Comparison of ENCODE assay signal across 30 cellular contexts in genomic region chr6:131682427-131682826, GRCh38. TPM values are rescaled to one million over a fixed set of nuclear protein-coding genes. Genes with fewer than 3 reads are reported as not detected.
DNase-seq lines count a peak whose midpoint lies in the region; ATAC-seq and TF ChIP-seq lines count a peak whose summit lies in the region.
"Had no signal": no experiment of that assay in that cellular context is flagged by ENCODE, and none has a peak within 500 bp of the region (broad histone marks: within the 10 kb centered on the region; RNA-seq: fewer than 3 reads in every experiment).

No MANE protein-coding gene starts in this region.

- no peak overlapping the region for H3K14ac ChIP-seq in IMR-90 (replicated peaks; ENCODE audit: low read depth, low read length)

- no peak overlapping the region for H3K9ac ChIP-seq in IMR-90 (ENCODE audit: low read depth, low read length)

- H3K27me3 Mint-ChIP-seq in activated T-helper 2 cell treated with anti-CD3 and anti-CD28 coated beads, Interferon-gamma antibody, Interleukin-2, Interleukin-4, amounts not matched to agents 10 μg/mL and 5 μg/mL and 100 μg/mL, durations not matched to agents 14 hours and 24 hours and 36 hours (ENCODE audit: low read depth), result no peaks in the 10 kb centered on the region
- H3K27me3 Mint-ChIP-seq in Calu3 (ENCODE audit: unreplicated experiment), result peaks cover 7% of the 10 kb centered on the region
- H3K27me3 Mint-ChIP-seq in activated T-helper 1 cell treated with anti-CD3 and anti-CD28 coated beads, Interleukin-12 subunit alpha, Interleukin-12 subunit beta, Interleukin-2, Interleukin-4 antibody, amounts not matched to agents 30 ng/mL and 10 ng/mL and 1 ng/mL, durations not matched to agents 14 hours and 24 hours and 36 hours (ENCODE audit: insufficient read depth), result peaks cover 3% of the 10 kb centered on the region
- peaks cover 0 to 2% (median 0%) of the 10 kb centered on the region in 5 donors for H3K27me3 Mint-ChIP-seq in naive thymus-derived CD8-positive, alpha-beta T cell
- H3K27me3 Mint-ChIP-seq: activated naive CD4-positive, alpha-beta T cell treated with anti-CD3 and anti-CD28 coated beads, Interleukin-2, amount 50 U/mL, for 24 hours; activated T-helper 17 cell treated with anti-CD3 and anti-CD28 coated beads, Interleukin-2, amount 50 U/mL, for 72 hours; dendritic cell treated with granulocyte-macrophage colony-stimulating factor and Interleukin-4, amounts not matched to agents 40 ng/mL and 50 ng/mL, for 4 days had no signal

- H3K36me3 Mint-ChIP-seq in activated T-helper 2 cell treated with anti-CD3 and anti-CD28 coated beads, Interferon-gamma antibody, Interleukin-2, Interleukin-4, amounts not matched to agents 10 μg/mL and 5 μg/mL and 100 μg/mL, durations not matched to agents 14 hours and 24 hours and 36 hours (ENCODE audit: low read depth), result peaks cover 66% of the 10 kb centered on the region
- H3K36me3 Mint-ChIP-seq in Calu3 (ENCODE audit: insufficient read depth, unreplicated experiment), result no peaks in the 10 kb centered on the region
- no peaks in the 10 kb centered on the region for H3K36me3 Mint-ChIP-seq in activated T-helper 1 cell treated with anti-CD3 and anti-CD28 coated beads, Interleukin-12 subunit alpha, Interleukin-12 subunit beta, Interleukin-2, Interleukin-4 antibody, amounts not matched to agents 30 ng/mL and 10 ng/mL and 1 ng/mL, durations not matched to agents 14 hours and 24 hours and 36 hours (ENCODE audit: low read depth)
- H3K36me3 Mint-ChIP-seq in naive thymus-derived CD8-positive, alpha-beta T cell, result peaks cover 0 to 4% (median 2%) of the 10 kb centered on the region in 3 donors
- H3K36me3 Mint-ChIP-seq: activated naive CD4-positive, alpha-beta T cell treated with anti-CD3 and anti-CD28 coated beads, Interleukin-2, amount 50 U/mL, for 24 hours had no signal

- no peak overlapping the region for H2AK5ac ChIP-seq in IMR-90 (ENCODE audit: low read depth, low read length)

- peaks cover 43% of the 10 kb centered on the region for H3K4me1 Mint-ChIP-seq in activated T-helper 2 cell treated with anti-CD3 and anti-CD28 coated beads, Interferon-gamma antibody, Interleukin-2, Interleukin-4, amounts not matched to agents 10 μg/mL and 5 μg/mL and 100 μg/mL, durations not matched to agents 14 hours and 24 hours and 36 hours (ENCODE audit: low read depth)
- H3K4me1 Mint-ChIP-seq in Calu3 (ENCODE audit: low read depth, unreplicated experiment), result no peaks in the 10 kb centered on the region
- H3K4me1 Mint-ChIP-seq in activated T-helper 1 cell treated with anti-CD3 and anti-CD28 coated beads, Interleukin-12 subunit alpha, Interleukin-12 subunit beta, Interleukin-2, Interleukin-4 antibody, amounts not matched to agents 30 ng/mL and 10 ng/mL and 1 ng/mL, durations not matched to agents 14 hours and 24 hours and 36 hours (ENCODE audit: low read depth), result peaks cover 16% of the 10 kb centered on the region
- H3K4me1 Mint-ChIP-seq in naive thymus-derived CD8-positive, alpha-beta T cell, result peaks cover 0 to 19% (median 0%) of the 10 kb centered on the region in 4 donors
- H3K4me1 Mint-ChIP-seq: activated naive CD4-positive, alpha-beta T cell treated with anti-CD3 and anti-CD28 coated beads, Interleukin-2, amount 50 U/mL, for 24 hours; activated T-helper 17 cell treated with anti-CD3 and anti-CD28 coated beads, Interleukin-2, amount 50 U/mL, for 72 hours had no signal

- peaks cover 8% of the 10 kb centered on the region for H3K9me3 Mint-ChIP-seq in activated T-helper 2 cell treated with anti-CD3 and anti-CD28 coated beads, Interferon-gamma antibody, Interleukin-2, Interleukin-4, amounts not matched to agents 10 μg/mL and 5 μg/mL and 100 μg/mL, durations not matched to agents 14 hours and 24 hours and 36 hours
- no peaks in the 10 kb centered on the region for H3K9me3 Mint-ChIP-seq in Calu3 (ENCODE audit: low read depth, unreplicated experiment)
- no peaks in the 10 kb centered on the region for H3K9me3 Mint-ChIP-seq in activated T-helper 1 cell treated with anti-CD3 and anti-CD28 coated beads, Interleukin-12 subunit alpha, Interleukin-12 subunit beta, Interleukin-2, Interleukin-4 antibody, amounts not matched to agents 30 ng/mL and 10 ng/mL and 1 ng/mL, durations not matched to agents 14 hours and 24 hours and 36 hours
- H3K9me3 Mint-ChIP-seq in naive thymus-derived CD8-positive, alpha-beta T cell, result no peaks in the 10 kb centered on the region
- H3K9me3 Mint-ChIP-seq: activated CD4-positive, alpha-beta memory T cell treated with anti-CD3 and anti-CD28 coated beads, Interleukin-2, amount 10 ng/mL, durations not matched to agents 7 days and 5 days; activated naive CD4-positive, alpha-beta T cell treated with anti-CD3 and anti-CD28 coated beads, Interleukin-2, amount 50 U/mL, for 24 hours; activated T-helper 17 cell treated with anti-CD3 and anti-CD28 coated beads, Interleukin-2, amount 50 U/mL, for 72 hours; dendritic cell treated with granulocyte-macrophage colony-stimulating factor and Interleukin-4, amounts not matched to agents 40 ng/mL and 50 ng/mL, for 4 days; endodermal cell had no signal

- no CpG with 5 or more reads among the region's 2 CpGs for WGBS in IMR-90 (ENCODE audit: extremely low coverage in 2 of 2, insufficient read length in 1 of 2), 2 experiments

- intact Hi-C loops in IMR-90 (cut with micrococcal nuclease) (loop anchor here (5.0 kb wide), 1 partner anchor 585 kb away; no protein-coding TSS in a partner anchor), Calu3 (cut with micrococcal nuclease; ENCODE audit: unreplicated experiment) (no loop called here)
- intact Hi-C loops in activated T-helper 2 cell treated with anti-CD3 and anti-CD28 coated beads, Interferon-gamma antibody, Interleukin-2, Interleukin-4, amounts not matched to agents 10 μg/mL and 5 μg/mL and 100 μg/mL, durations not matched to agents 14 hours and 24 hours and 36 hours (cut with micrococcal nuclease), result loop anchor here (10.0 kb wide), 1 partner anchor 812 kb away; no protein-coding TSS in a partner anchor
- intact Hi-C loops in activated T-helper 1 cell treated with anti-CD3 and anti-CD28 coated beads, Interleukin-12 subunit alpha, Interleukin-12 subunit beta, Interleukin-2, Interleukin-4 antibody, amounts not matched to agents 30 ng/mL and 10 ng/mL and 1 ng/mL, durations not matched to agents 14 hours and 24 hours and 36 hours (cut with micrococcal nuclease), result loop anchor here (10.0 kb wide), 2 partner anchors 122 to 1058 kb away; partner anchors contain the start of gene ENPP1

- H4K20me1 ChIP-seq in IMR-90 (ENCODE audit: insufficient read depth, low read length), result no peaks in the 10 kb centered on the region

- CTCF ChIA-PET in IMR-90 (lab: Yijun Ruan, JAX) (no interaction called here), Calu3 (lab: Charles Lee) (no interaction called here)

- H3K27ac ChIP-seq in IMR-90 (ENCODE audit: insufficient read depth, low read length), result no peak overlapping the region
- H3K27ac ChIP-seq: esophagus muscularis mucosa, left ventricle myocardium inferior had no signal

- no peak overlapping the region for H2BK15ac ChIP-seq in IMR-90 (ENCODE audit: low read depth, low read length)

- in situ Hi-C loops in IMR-90 (cut with MboI; ENCODE audit: low sequenced_read_pairs), result loop anchor here (25.0 kb wide), 1 partner anchor 805 kb away; no protein-coding TSS in a partner anchor

- H3K27ac Mint-ChIP-seq in activated T-helper 2 cell treated with anti-CD3 and anti-CD28 coated beads, Interferon-gamma antibody, Interleukin-2, Interleukin-4, amounts not matched to agents 10 μg/mL and 5 μg/mL and 100 μg/mL, durations not matched to agents 14 hours and 24 hours and 36 hours, result peak overlapping the region; percentile 35
- no peak overlapping the region for H3K27ac Mint-ChIP-seq in Calu3 (ENCODE audit: unreplicated experiment)
- no peak overlapping the region for H3K27ac Mint-ChIP-seq in activated T-helper 1 cell treated with anti-CD3 and anti-CD28 coated beads, Interleukin-12 subunit alpha, Interleukin-12 subunit beta, Interleukin-2, Interleukin-4 antibody, amounts not matched to agents 30 ng/mL and 10 ng/mL and 1 ng/mL, durations not matched to agents 14 hours and 24 hours and 36 hours
- H3K27ac Mint-ChIP-seq in naive thymus-derived CD8-positive, alpha-beta T cell, result no peak overlapping the region
- H3K27ac Mint-ChIP-seq: activated CD4-positive, alpha-beta memory T cell treated with anti-CD3 and anti-CD28 coated beads, Interleukin-2, amount 10 ng/mL, durations not matched to agents 7 days and 5 days; activated naive CD4-positive, alpha-beta T cell treated with anti-CD3 and anti-CD28 coated beads, Interleukin-2, amount 50 U/mL, for 24 hours; activated T-helper 17 cell treated with anti-CD3 and anti-CD28 coated beads, Interleukin-2, amount 50 U/mL, for 72 hours; dendritic cell treated with granulocyte-macrophage colony-stimulating factor and Interleukin-4, amounts not matched to agents 40 ng/mL and 50 ng/mL, for 4 days; endodermal cell had no signal

- no peak overlapping the region for H3K56ac ChIP-seq in IMR-90 (ENCODE audit: extremely low read depth, insufficient read depth, low read length)

- H3K18ac ChIP-seq in IMR-90 (ENCODE audit: low read depth, low read length), result no peak overlapping the region

- no peak overlapping the region for H2AFZ ChIP-seq in IMR-90 (replicated peaks; ENCODE audit: low read length, poor library complexity)

- no peak overlapping the region for H3K4me3 ChIP-seq in IMR-90 (ENCODE audit: insufficient read depth, low read depth, low read length)
- H3K4me3 ChIP-seq: esophagus muscularis mucosa, left ventricle myocardium inferior had no signal

- H3K4ac ChIP-seq in IMR-90 (ENCODE audit: low read depth, low read length), result no peak overlapping the region

- peaks cover 3% of the 10 kb centered on the region for H3K27me3 ChIP-seq in IMR-90 (ENCODE audit: control insufficient read depth, insufficient read depth, low read length)
- H3K27me3 ChIP-seq: esophagus muscularis mucosa had no signal

- H4K5ac ChIP-seq in IMR-90 (ENCODE audit: low read depth, low read length), result no peak overlapping the region

- no peak overlapping the region for H2AK9ac ChIP-seq in IMR-90 (replicated peaks; ENCODE audit: low read depth, low read length, poor library complexity)

- POLR2A ChIA-PET in IMR-90 (lab: Charles Lee; ENCODE audit: unreplicated experiment), result no interaction called here
- POLR2A ChIA-PET in naive thymus-derived CD8-positive, alpha-beta T cell (lab: Charles Lee), result no interaction called here

- no peak overlapping the region for H4K91ac ChIP-seq in IMR-90 (ENCODE audit: insufficient read depth, low read depth, low read length)

- H3K36me3 ChIP-seq in IMR-90 (ENCODE audit: control insufficient read depth, insufficient read depth, low read length), result no peaks in the 10 kb centered on the region
- H3K36me3 ChIP-seq: esophagus muscularis mucosa, left ventricle myocardium inferior had no signal

- H3K4me3 Mint-ChIP-seq in activated T-helper 2 cell treated with anti-CD3 and anti-CD28 coated beads, Interferon-gamma antibody, Interleukin-2, Interleukin-4, amounts not matched to agents 10 μg/mL and 5 μg/mL and 100 μg/mL, durations not matched to agents 14 hours and 24 hours and 36 hours (ENCODE audit: low read depth), result no peak overlapping the region
- no peak overlapping the region for H3K4me3 Mint-ChIP-seq in Calu3 (ENCODE audit: low read depth, unreplicated experiment)
- no peak overlapping the region for H3K4me3 Mint-ChIP-seq in activated T-helper 1 cell treated with anti-CD3 and anti-CD28 coated beads, Interleukin-12 subunit alpha, Interleukin-12 subunit beta, Interleukin-2, Interleukin-4 antibody, amounts not matched to agents 30 ng/mL and 10 ng/mL and 1 ng/mL, durations not matched to agents 14 hours and 24 hours and 36 hours
- H3K4me3 Mint-ChIP-seq in naive thymus-derived CD8-positive, alpha-beta T cell, result no peak overlapping the region
- H3K4me3 Mint-ChIP-seq: activated CD4-positive, alpha-beta memory T cell treated with anti-CD3 and anti-CD28 coated beads, Interleukin-2, amount 10 ng/mL, durations not matched to agents 7 days and 5 days; activated naive CD4-positive, alpha-beta T cell treated with anti-CD3 and anti-CD28 coated beads, Interleukin-2, amount 50 U/mL, for 24 hours; activated T-helper 17 cell treated with anti-CD3 and anti-CD28 coated beads, Interleukin-2, amount 50 U/mL, for 72 hours; dendritic cell treated with granulocyte-macrophage colony-stimulating factor and Interleukin-4, amounts not matched to agents 40 ng/mL and 50 ng/mL, for 4 days; endodermal cell had no signal

- H3K4me1 ChIP-seq in IMR-90 (ENCODE audit: control insufficient read depth, insufficient read depth, low read length), result no peaks in the 10 kb centered on the region
- H3K4me1 ChIP-seq: esophagus muscularis mucosa, left ventricle myocardium inferior had no signal

- no peak for TF ChIP-seq RAD21 in IMR-90 (IDR thresholded peaks at IDR 0.05; ENCODE audit: low read length)

- no peak overlapping the region for H2BK120ac ChIP-seq in IMR-90 (ENCODE audit: low read depth, low read length)

- no peak overlapping the region for H4K8ac ChIP-seq in IMR-90 (ENCODE audit: low read depth in 2 of 2, low read length in 2 of 2)

- dilution Hi-C loops in IMR-90 (cut with HindIII; ENCODE audit: low sequenced_read_pairs, unreplicated experiment), result no loop called here

- no peak for TF ChIP-seq CTCF in IMR-90 (conservative IDR thresholded peaks at IDR 0.05; ENCODE audit: low read depth, low read length)
- TF ChIP-seq CTCF in Calu3 (IDR thresholded peaks at IDR 0.05; ENCODE audit: unreplicated experiment), result no peak

- H2BK5ac ChIP-seq in IMR-90 (ENCODE audit: low read depth, low read length, poor library complexity, severe bottlenecking), result no peak overlapping the region

- no peaks in the 10 kb centered on the region for H3K9me1 ChIP-seq in IMR-90 (ENCODE audit: insufficient read depth, low read length)

- H2BK20ac ChIP-seq in IMR-90 (ENCODE audit: low read depth, low read length), result no peak overlapping the region

- H3K4me2 ChIP-seq in IMR-90 (ENCODE audit: low read depth, low read length), result no peak overlapping the region

- no peaks in the 10 kb centered on the region for H3K79me1 ChIP-seq in IMR-90 (ENCODE audit: low read depth in 1 of 2, low read length in 2 of 2)

- no peaks in the 10 kb centered on the region for H3K9me3 ChIP-seq in IMR-90 (ENCODE audit: control insufficient read depth, insufficient read depth, low read length)
- H3K9me3 ChIP-seq: esophagus muscularis mucosa, left ventricle myocardium inferior had no signal

- peak; percentile 43 for DNase-seq in EH (ENCODE audit: low read depth)
- DNase-seq in IMR-90, result peak; percentile 17
- DNase-seq in activated T-helper 2 cell treated with anti-CD3 and anti-CD28 coated beads, Interferon-gamma antibody, Interleukin-2, Interleukin-4, amounts not matched to agents 10 μg/mL and 5 μg/mL and 100 μg/mL, durations not matched to agents 14 hours and 24 hours and 36 hours (ENCODE audit: low spot score), result no peak
- peak; percentile 12 for DNase-seq in fibroblast of peridontal ligament (ENCODE audit: extremely low read depth)
- DNase-seq in Calu3, result no peak
- DNase-seq in activated T-helper 1 cell treated with anti-CD3 and anti-CD28 coated beads, Interleukin-12 subunit alpha, Interleukin-12 subunit beta, Interleukin-2, Interleukin-4 antibody, amounts not matched to agents 30 ng/mL and 10 ng/mL and 1 ng/mL, durations not matched to agents 14 hours and 24 hours and 36 hours (ENCODE audit: low spot score), result no peak
- DNase-seq in naive thymus-derived CD8-positive, alpha-beta T cell, result no peak
- DNase-seq: activated CD4-positive, alpha-beta memory T cell treated with anti-CD3 and anti-CD28 coated beads, Interleukin-2, amount 10 ng/mL, durations not matched to agents 7 days and 5 days; activated CD4-positive, CD25-positive, alpha-beta regulatory T cell treated with anti-CD3 and anti-CD28 coated beads, Interleukin-2, amount 50 U/mL, for 72 hours; activated CD8-positive, alpha-beta memory T cell treated with anti-CD3 and anti-CD28 coated beads, Interleukin-2, amount 50 U/mL, for 48 hours; C1 segment of cervical spinal cord; caudate nucleus; endodermal cell; hypothalamus; left ventricle myocardium inferior; NCI-H524 treated with DMSO at 0.1 percent for 48 hours; stimulated activated naive CD4-positive, alpha-beta T cell treated with Interleukin-2 at 50 U/mL for 16 hours; T-helper 1 cell had no signal

- no peak overlapping the region for H3K23ac ChIP-seq in IMR-90 (ENCODE audit: low read depth, low read length)

- BruUV-seq in IMR-90 (replicated peaks; lab: Mats Ljungman, UMichigan) (no TSS peak), Calu3 (replicated peaks; lab: Mats Ljungman, UMichigan) (no TSS peak)

- TF ChIP-seq POLR2A in IMR-90 (IDR thresholded peaks at IDR 0.05; ENCODE audit: low read depth, low read length), result no peak

- no peak for ATAC-seq in IMR-90 (ENCODE audit: low read depth)
- ATAC-seq in naive thymus-derived CD8-positive, alpha-beta T cell, result no peak
- ATAC-seq: activated T-helper 17 cell treated with anti-CD3 and anti-CD28 coated beads, Interleukin-2, amount 50 U/mL, for 72 hours; sciatic nerve had no signal

RNA-seq across cellular contexts. Expression of gene OR2A4, which starts 18.8 kb away (rescaled TPM):
- total RNA-seq in IMR-90 (2012; rRNA removed) (not detected in 2 replicates), Calu3 (2022) (not detected in 2 replicates)
- not detected in 2 replicates for polyA plus RNA-seq in IMR-90 (2012; rRNA removed)
- polyA plus RNA-seq in IMR-90 (2012; cell fraction: cytosol; rRNA removed), result not detected in 2 replicates
- not detected in 2 replicates for polyA plus RNA-seq in IMR-90 (2012; cell fraction: nucleus; rRNA removed; ENCODE audit: low replicate concordance)
- total RNA-seq in activated T-helper 2 cell treated with anti-CD3 and anti-CD28 coated beads, Interferon-gamma antibody, Interleukin-2, Interleukin-4, amounts not matched to agents 10 μg/mL and 5 μg/mL and 100 μg/mL, durations not matched to agents 14 hours and 24 hours and 36 hours, result not detected in 2 replicates
- total RNA-seq in activated T-helper 1 cell treated with anti-CD3 and anti-CD28 coated beads, Interleukin-12 subunit alpha, Interleukin-12 subunit beta, Interleukin-2, Interleukin-4 antibody, amounts not matched to agents 30 ng/mL and 10 ng/mL and 1 ng/mL, durations not matched to agents 14 hours and 24 hours and 36 hours, result not detected in 2 replicates
- total RNA-seq in naive thymus-derived CD8-positive, alpha-beta T cell, result not detected
- not detected for polyA plus RNA-seq in naive thymus-derived CD8-positive, alpha-beta T cell
- total RNA-seq: activated CD4-positive, alpha-beta memory T cell treated with anti-CD3 and anti-CD28 coated beads, Interleukin-2, amount 10 ng/mL, durations not matched to agents 7 days and 5 days; activated T-helper 17 cell treated with anti-CD3 and anti-CD28 coated beads, Interleukin-2, amount 50 U/mL, for 72 hours; endodermal cell; esophagus muscularis mucosa; H1; left ventricle myocardium inferior; mesenteric fat pad; myocyte; posterior vena cava; sciatic nerve; temporal lobe; ureter had no signal

RNA-seq across cellular contexts. Expression of gene CTAGE9, which starts 28.4 kb away (rescaled TPM):
- total RNA-seq in IMR-90 (2012; rRNA removed), result not detected in 2 replicates
- polyA plus RNA-seq in IMR-90 (2012; rRNA removed), result not detected in 2 replicates
- polyA plus RNA-seq in IMR-90 (2012; cell fraction: cytosol; rRNA removed), result not detected in 2 replicates
- not detected in 2 replicates for polyA plus RNA-seq in IMR-90 (2012; cell fraction: nucleus; rRNA removed; ENCODE audit: low replicate concordance)
- total RNA-seq in activated T-helper 2 cell treated with anti-CD3 and anti-CD28 coated beads, Interferon-gamma antibody, Interleukin-2, Interleukin-4, amounts not matched to agents 10 μg/mL and 5 μg/mL and 100 μg/mL, durations not matched to agents 14 hours and 24 hours and 36 hours, result not detected in 2 replicates
- not detected in 2 replicates for total RNA-seq in Calu3 (2022)
- total RNA-seq in activated T-helper 1 cell treated with anti-CD3 and anti-CD28 coated beads, Interleukin-12 subunit alpha, Interleukin-12 subunit beta, Interleukin-2, Interleukin-4 antibody, amounts not matched to agents 30 ng/mL and 10 ng/mL and 1 ng/mL, durations not matched to agents 14 hours and 24 hours and 36 hours, result not detected in 2 replicates
- total RNA-seq in naive thymus-derived CD8-positive, alpha-beta T cell, result not detected
- not detected for polyA plus RNA-seq in naive thymus-derived CD8-positive, alpha-beta T cell
- total RNA-seq: activated CD4-positive, alpha-beta memory T cell treated with anti-CD3 and anti-CD28 coated beads, Interleukin-2, amount 10 ng/mL, durations not matched to agents 7 days and 5 days; activated T-helper 17 cell treated with anti-CD3 and anti-CD28 coated beads, Interleukin-2, amount 50 U/mL, for 72 hours; endodermal cell; esophagus muscularis mucosa; H1; left ventricle myocardium inferior; mesenteric fat pad; myocyte; posterior vena cava; sciatic nerve; SK-MEL-5; temporal lobe; ureter had no signal
- polyA plus RNA-seq: H1 had no signal

RNA-seq across cellular contexts. Expression of gene ENPP3, which starts 45.3 kb away (rescaled TPM):
- total RNA-seq in IMR-90 (2012; rRNA removed), result under 0.01 TPM in 1 of 2 replicates, not detected in the other
- 0.05 TPM in 1 of 2 replicates, not detected in the other for polyA plus RNA-seq in IMR-90 (2012; rRNA removed)
- 0.01 TPM in 1 of 2 replicates, not detected in the other for polyA plus RNA-seq in IMR-90 (2012; cell fraction: cytosol; rRNA removed)
- 0.11 TPM in 1 of 2 replicates, not detected in the other for polyA plus RNA-seq in IMR-90 (2012; cell fraction: nucleus; rRNA removed; ENCODE audit: low replicate concordance)
- total RNA-seq in activated T-helper 2 cell treated with anti-CD3 and anti-CD28 coated beads, Interferon-gamma antibody, Interleukin-2, Interleukin-4, amounts not matched to agents 10 μg/mL and 5 μg/mL and 100 μg/mL, durations not matched to agents 14 hours and 24 hours and 36 hours, result 16.3 and 18.7 TPM in 2 replicates
- total RNA-seq in Calu3 (2022), result not detected in 2 replicates
- 5.7 and 6.6 TPM in 2 replicates for total RNA-seq in activated T-helper 1 cell treated with anti-CD3 and anti-CD28 coated beads, Interleukin-12 subunit alpha, Interleukin-12 subunit beta, Interleukin-2, Interleukin-4 antibody, amounts not matched to agents 30 ng/mL and 10 ng/mL and 1 ng/mL, durations not matched to agents 14 hours and 24 hours and 36 hours
- total RNA-seq in naive thymus-derived CD8-positive, alpha-beta T cell, result under 1 TPM; 0.25 to 0.44 TPM
- polyA plus RNA-seq in naive thymus-derived CD8-positive, alpha-beta T cell, result under 1 TPM in 2 of 3 donors, not detected in 1; 0.11 to 0.16 TPM
- total RNA-seq: endodermal cell, H1 had no signal

RNA-seq across cellular contexts. Expression of gene MED23, which starts 54.4 kb away (rescaled TPM):
- total RNA-seq in IMR-90 (2012; rRNA removed) (38.3 and 40.7 TPM in 2 replicates), Calu3 (2022) (31.0 and 31.9 TPM in 2 replicates)
- 13.0 and 16.0 TPM in 2 replicates for polyA plus RNA-seq in IMR-90 (2012; rRNA removed)
- polyA plus RNA-seq in IMR-90 (2012; cell fraction: cytosol; rRNA removed), result 2.7 and 3.1 TPM in 2 replicates
- polyA plus RNA-seq in IMR-90 (2012; cell fraction: nucleus; rRNA removed; ENCODE audit: low replicate concordance), result 9.6 and 68.2 TPM in 2 replicates
- total RNA-seq in activated T-helper 2 cell treated with anti-CD3 and anti-CD28 coated beads, Interferon-gamma antibody, Interleukin-2, Interleukin-4, amounts not matched to agents 10 μg/mL and 5 μg/mL and 100 μg/mL, durations not matched to agents 14 hours and 24 hours and 36 hours, result 40.4 and 43.6 TPM in 2 replicates
- total RNA-seq in activated T-helper 1 cell treated with anti-CD3 and anti-CD28 coated beads, Interleukin-12 subunit alpha, Interleukin-12 subunit beta, Interleukin-2, Interleukin-4 antibody, amounts not matched to agents 30 ng/mL and 10 ng/mL and 1 ng/mL, durations not matched to agents 14 hours and 24 hours and 36 hours, result 34.0 and 36.3 TPM in 2 replicates
- 10 to 100 TPM; 53.0 to 56.2 TPM for total RNA-seq in naive thymus-derived CD8-positive, alpha-beta T cell
- 10 to 100 TPM in 2 of 3 donors, 1 to 10 TPM in 1; 8.6 to 13.4 (median 10.4) TPM for polyA plus RNA-seq in naive thymus-derived CD8-positive, alpha-beta T cell

Comparison
In these comparisons a context has a peak if more than half of its experiments do, and no peak if none do; other contexts are left out.
1. DNase-seq: peak in EH (single experiment), IMR-90 (single experiment) and fibroblast of peridontal ligament (single experiment); none in activated T-helper 2 cell treated with anti-CD3 and anti-CD28 coated beads, Interferon-gamma antibody, Interleukin-2, Interleukin-4, amounts not matched to agents 10 μg/mL and 5 μg/mL and 100 μg/mL, durations not matched to agents 14 hours and 24 hours and 36 hours (single experiment), Calu3 (single experiment), activated T-helper 1 cell treated with anti-CD3 and anti-CD28 coated beads, Interleukin-12 subunit alpha, Interleukin-12 subunit beta, Interleukin-2, Interleukin-4 antibody, amounts not matched to agents 30 ng/mL and 10 ng/mL and 1 ng/mL, durations not matched to agents 14 hours and 24 hours and 36 hours (single experiment) and naive thymus-derived CD8-positive, alpha-beta T cell (0 of 10).